8 cellular contexts compared by ENCODE assay signal in genomic region chr12:99984271-99985128, GRCh38. TPM values are rescaled to one million over a fixed set of nuclear protein-coding genes. Genes with fewer than 3 reads are reported as not detected.
A peak's percentile ranks its signal among the peaks of the same experiment; 100 is the strongest.
DNase-seq lines count a peak whose midpoint lies in the region; TF ChIP-seq lines count a peak whose summit lies in the region.

TSS of gene ANKS1B (minus strand) at chr12:99984936. CDS start at chr12:99984237, 699 bp downstream.

- no peak within 1 kb of the TSS for H2AK5ac ChIP-seq in mesendoderm (ENCODE audit: low read length)

- H3K79me2 ChIP-seq in mesendoderm (ENCODE audit: control insufficient read depth, insufficient read depth, low read length) = no peaks in the 10 kb centered on the region

- peak within 1 kb of the TSS; percentile 62 for H3K9ac ChIP-seq in mesendoderm (ENCODE audit: low read length)

- no peak within 1 kb of the TSS for H3K27ac Mint-ChIP-seq in endothelial cell (ENCODE audit: unreplicated experiment)

- H3K4me2 ChIP-seq in mesendoderm (ENCODE audit: low read length) = peak within 1 kb of the TSS; percentile 68

- H3K36me3 ChIP-seq in mesendoderm (ENCODE audit: control insufficient read depth, insufficient read depth, low read length) (no peaks in the 10 kb centered on the region), tibial artery (no peaks in the 10 kb centered on the region)

- peak within 1 kb of the TSS; percentile 6 for H3K18ac ChIP-seq in mesendoderm (ENCODE audit: low read length)

- peak within 1 kb of the TSS; percentile 84 for H3K56ac ChIP-seq in mesendoderm (ENCODE audit: low read length)

- intact Hi-C loops in tibial artery (cut with DNase I; ENCODE audit: low total_unique reads) = loop anchor here (10.0 kb wide), 1 partner anchor 170 kb away; no protein-coding TSS in a partner anchor

- no peak within 1 kb of the TSS for H3K27ac ChIP-seq in mesendoderm (ENCODE audit: low read depth, low read length)
- peak within 1 kb of the TSS; percentile 84 to 88 for H3K27ac ChIP-seq in tibial artery

- no peak within 1 kb of the TSS for H4K8ac ChIP-seq in mesendoderm (ENCODE audit: low read depth, low read length)

- H3K79me1 ChIP-seq in mesendoderm (ENCODE audit: low read length) = no peaks in the 10 kb centered on the region

- H3K27me3 Mint-ChIP-seq in endothelial cell (ENCODE audit: unreplicated experiment) = peaks cover 3% of the 10 kb centered on the region

- TF ChIP-seq CTCF in endothelial cell (IDR thresholded peaks at IDR 0.05; ENCODE audit: unreplicated experiment) (no peak), tibial artery (IDR thresholded peaks at IDR 0.05) (no peak)

- H3K36me3 Mint-ChIP-seq in endothelial cell (ENCODE audit: low read depth, unreplicated experiment) = no peaks in the 10 kb centered on the region

- peaks cover 4% of the 10 kb centered on the region for H3K27me3 ChIP-seq in mesendoderm (ENCODE audit: insufficient read depth, low read length, poor library complexity)
- no peaks in the 10 kb centered on the region for H3K27me3 ChIP-seq in tibial artery

- no peaks in the 10 kb centered on the region for H3K9me3 Mint-ChIP-seq in endothelial cell (ENCODE audit: unreplicated experiment)

- no CpG with 5 or more reads among the region's 98 CpGs for WGBS in mesendoderm (ENCODE audit: extremely low coverage, insufficient coverage, low lambda C conversion rate)

- peak; percentile 76 for DNase-seq in GM03348 (ENCODE audit: low spot score)
- DNase-seq in H4 (ENCODE audit: low spot score) = peak; percentile 23
- peak; percentile 64 for DNase-seq in NCI-H1092 (lab: John Stamatoyannopoulos, UW)
- peak; percentile 17 for DNase-seq in SW480 (ENCODE audit: low spot score)
- peak; percentile 55 for DNase-seq in endothelial cell (ENCODE audit: low spot score)
- DNase-seq in mesendoderm = peak; percentile 63
- peak; percentile 38 to 75 for DNase-seq in tibial artery
- no peak for DNase-seq in GOT3 (lab: John Stamatoyannopoulos, UW)

- H3K9me3 ChIP-seq in tibial artery = no peaks in the 10 kb centered on the region

- H3K23ac ChIP-seq in mesendoderm (ENCODE audit: low read length) = no peak within 1 kb of the TSS

- no peak within 1 kb of the TSS for H2BK5ac ChIP-seq in mesendoderm (ENCODE audit: low read length)

- peak within 1 kb of the TSS; percentile 94 for H3K4me3 Mint-ChIP-seq in endothelial cell (ENCODE audit: unreplicated experiment)

- H2BK15ac ChIP-seq in mesendoderm (replicated peaks; ENCODE audit: low read depth) = no peak within 1 kb of the TSS

- H3K4me3 ChIP-seq in mesendoderm (ENCODE audit: low read length) = peak within 1 kb of the TSS; percentile 32
- H3K4me3 ChIP-seq in tibial artery = peak within 1 kb of the TSS; percentile 78 to 84

- peak within 1 kb of the TSS; percentile 36 for H3K4ac ChIP-seq in mesendoderm (ENCODE audit: low read depth, low read length)

- no peak within 1 kb of the TSS for H2BK120ac ChIP-seq in mesendoderm (ENCODE audit: low read depth, low read length)

- H3K4me1 ChIP-seq in mesendoderm (ENCODE audit: control insufficient read depth, low read depth, low read length) (peaks cover 4% of the 10 kb centered on the region), tibial artery (peaks cover 0 to 32% (median 6%) of the 10 kb centered on the region in 4 donors)

- H3K4me1 Mint-ChIP-seq in endothelial cell (ENCODE audit: unreplicated experiment) = peaks cover 5% of the 10 kb centered on the region

- H4K5ac ChIP-seq in mesendoderm (ENCODE audit: low read length) = no peak within 1 kb of the TSS

RNA-seq across cellular contexts. Expression of gene ANKS1B, which starts in this region (rescaled TPM):
- total RNA-seq in H4 (2014; rRNA removed; shearing (Covaris generic)) = 1.8 TPM in 1 of 2 replicates, not detected in the other
- total RNA-seq in endothelial cell (ENCODE audit: unreplicated experiment) = 2.6 TPM
- polyA plus RNA-seq in mesendoderm (2013, experiment 1 of 2) = 1.3 TPM
- 1.3 TPM for polyA plus RNA-seq in mesendoderm (2013, experiment 2 of 2)
